In the genomic region with DNA sequence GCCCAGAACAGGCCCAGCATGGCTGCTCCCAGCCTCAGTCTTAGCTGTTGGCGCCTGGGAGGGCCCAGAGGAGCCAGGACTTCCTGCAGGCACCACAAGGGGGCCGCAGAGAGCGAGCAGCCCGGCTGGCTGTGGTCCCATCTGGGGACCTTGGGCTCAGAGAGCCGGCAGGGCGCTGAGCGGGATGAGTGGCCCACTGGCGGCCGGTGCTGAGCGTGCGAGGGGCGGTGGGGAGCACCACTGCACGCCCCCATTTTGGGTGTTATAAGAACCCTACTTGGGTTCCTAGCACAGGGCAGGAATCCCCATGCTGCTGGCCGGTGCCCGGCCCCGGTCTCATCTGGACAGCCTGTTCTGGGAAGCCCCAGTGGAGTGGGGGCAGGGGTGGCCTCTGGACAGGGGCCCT, we compare ENCODE assay signal across 8 cellular contexts. TPM values are rescaled to one million over a fixed set of nuclear protein-coding genes. Genes with fewer than 3 reads are reported as not detected.
A peak's percentile ranks its signal among the peaks of the same experiment; 100 is the strongest.
DNase-seq lines count a peak whose midpoint lies in the region; ATAC-seq, FAIRE-seq and TF ChIP-seq lines count a peak whose summit lies in the region.

No MANE protein-coding gene starts in this region.

- no peak overlapping the region for H3K27ac Mint-ChIP-seq in immature natural killer cell

- H3K9me3 ChIP-seq in WERI-Rb-1 (ENCODE audit: severe bottlenecking): no peaks in the 10 kb centered on the region
- H3K9me3 ChIP-seq in body of pancreas: no peaks in the 10 kb centered on the region

- H3K27ac ChIP-seq in WERI-Rb-1 (peak overlapping the region; percentile 63), body of pancreas (no peak overlapping the region)

- peaks cover 40% of the 10 kb centered on the region for H3K36me3 ChIP-seq in WERI-Rb-1
- H3K36me3 ChIP-seq in body of pancreas (replicated peaks in 1 of 2; ENCODE audit: insufficient read depth in 1 of 2, low read depth in 2 of 2): peaks cover 0 to 2% of the 10 kb centered on the region in 2 donors

- no peaks in the 10 kb centered on the region for H3K4me1 Mint-ChIP-seq in immature natural killer cell

- H3K4me3 ChIP-seq in WERI-Rb-1 (ENCODE audit: low read depth, low read length) (no peak overlapping the region), body of pancreas (no peak overlapping the region)

- peak; percentile 91 for ATAC-seq in body of pancreas
- ATAC-seq in GM19035 (IDR thresholded peaks at IDR 0.05; ENCODE audit: unreplicated experiment): no peak

- WGBS in body of pancreas, 2 donors: 31% methylated on average over 16 of the region's 16 CpGs; no CpG with 5 or more reads in 1 of the 2 donors

- DNase-seq in D721Med (ENCODE audit: insufficient read length, low spot score) (peak; percentile 83), HT-29 (ENCODE audit: low spot score) (peak; percentile 57), WERI-Rb-1 (peak; percentile 83), body of pancreas (peak; percentile 70 to 81 (median 76)), immature natural killer cell (peak; percentile 61 to 64 (median 63)), NCI-H2029 (lab: John Stamatoyannopoulos, UW) (no peak)
- peak; percentile 54 for DNase-seq in stimulated activated CD4-positive, alpha-beta T cell treated with anti-CD3 and anti-CD28 coated beads, Interleukin-15, amount 100 ng/mL, for 1 hour (ENCODE audit: low read depth in 1 of 2, low spot score in 1 of 2)

- no peaks in the 10 kb centered on the region for H3K27me3 ChIP-seq in WERI-Rb-1 (ENCODE audit: insufficient read depth, low read depth, severe bottlenecking)
- no peaks in the 10 kb centered on the region for H3K27me3 ChIP-seq in body of pancreas

- H3K27me3 Mint-ChIP-seq in immature natural killer cell (ENCODE audit: low read depth in 3 of 3): peaks cover 0 to 2% (median 0%) of the 10 kb centered on the region in 3 donors

- no peak for FAIRE-seq in D721Med (lab: Jason Lieb, UNC)

- H3K36me3 Mint-ChIP-seq in immature natural killer cell: peaks cover 6 to 7% (median 7%) of the 10 kb centered on the region in 3 donors

- H3K9me3 Mint-ChIP-seq in immature natural killer cell: no peaks in the 10 kb centered on the region

- intact Hi-C loops in body of pancreas (cut with DNase I): no loop called here

- H3K4me3 Mint-ChIP-seq in immature natural killer cell: no peak overlapping the region

- TF ChIP-seq POLR2A in body of pancreas (IDR thresholded peaks at IDR 0.05): no peak

- TF ChIP-seq CTCF in D721Med (IDR thresholded peaks at IDR 0.05; ENCODE audit: insufficient read depth, missing control alignments): peak; percentile 58
- TF ChIP-seq CTCF in WERI-Rb-1 (IDR thresholded peaks at IDR 0.05; ENCODE audit: low read depth, low read length): peak; percentile 91
- TF ChIP-seq CTCF in body of pancreas (IDR thresholded peaks at IDR 0.05): peak; percentile 84 to 96 (median 89)

- H3K4me1 ChIP-seq in body of pancreas: peaks cover 11% of the 10 kb centered on the region

RNA-seq across cellular contexts. Expression of gene CRIP2, which starts 25.9 kb away (rescaled TPM):
- total RNA-seq in HT-29 (2014; rRNA removed; shearing (Covaris generic)): 267 and 274 TPM in 2 replicates
- total RNA-seq in body of pancreas: 10 to 100 TPM; 65.9 to 96.6 TPM
- polyA plus RNA-seq in immature natural killer cell: 10 to 100 TPM in 2 of 3 donors, 1 to 10 TPM in 1; 5.7 to 30.2 (median 18.1) TPM

RNA-seq across cellular contexts. Expression of gene MTA1, which starts 29.1 kb away (rescaled TPM):
- 120 and 136 TPM in 2 replicates for total RNA-seq in HT-29 (2014; rRNA removed; shearing (Covaris generic))
- 10 to 100 TPM; 69.8 to 92.6 TPM for total RNA-seq in body of pancreas
- 1 to 10 TPM in 2 of 3 donors, under 1 TPM in 1; 0.82 to 3.0 (median 2.8) TPM for polyA plus RNA-seq in immature natural killer cell

RNA-seq across cellular contexts. Expression of gene CRIP1, which starts 38.0 kb away (rescaled TPM):
- total RNA-seq in HT-29 (2014; rRNA removed; shearing (Covaris generic)): 667 and 791 TPM in 2 replicates
- total RNA-seq in body of pancreas: 1 to 10 TPM; 2.6 to 5.4 TPM
- 1,000 to 10,000 TPM in 1 of 3 donors, 100 to 1,000 TPM in 2; 921 to 1,915 (median 940) TPM for polyA plus RNA-seq in immature natural killer cell

RNA-seq across cellular contexts. Expression of gene TEDC1, which starts 42.3 kb away (rescaled TPM):
- 112 and 140 TPM in 2 replicates for total RNA-seq in HT-29 (2014; rRNA removed; shearing (Covaris generic))
- total RNA-seq in body of pancreas: 10 to 100 TPM in 1 of 2 donors, 1 to 10 TPM in 1; 1.6 to 12.2 TPM
- 10 to 100 TPM; 11.4 to 20.3 (median 15.9) TPM for polyA plus RNA-seq in immature natural killer cell

RNA-seq across cellular contexts. Expression of gene TEX22, which starts 50.4 kb away (rescaled TPM):
- total RNA-seq in HT-29 (2014; rRNA removed; shearing (Covaris generic)): not detected in 2 replicates
- total RNA-seq in body of pancreas: under 1 TPM in 1 of 2 donors, not detected in 1; 0.33 TPM
- polyA plus RNA-seq in immature natural killer cell: 1 to 10 TPM in 1 of 3 donors, under 1 TPM in 2; 0.52 to 1.0 (median 0.79) TPM

Comparison
In these comparisons a context has a peak if more than half of its experiments do, and no peak if none do; other contexts are left out.
1. RNA of gene CRIP1, which starts 38.0 kb away (total RNA-seq): 667 to 791 TPM in HT-29; 2.6 to 5.4 TPM in body of pancreas; every median in the first group is over 100 times any median in the second.
2. Peak in every context shown above with its lines, with median percentiles within 50 percentile points of each other: CTCF ChIP-seq.